11 cellular contexts compared by ENCODE assay signal in the genomic region with DNA sequence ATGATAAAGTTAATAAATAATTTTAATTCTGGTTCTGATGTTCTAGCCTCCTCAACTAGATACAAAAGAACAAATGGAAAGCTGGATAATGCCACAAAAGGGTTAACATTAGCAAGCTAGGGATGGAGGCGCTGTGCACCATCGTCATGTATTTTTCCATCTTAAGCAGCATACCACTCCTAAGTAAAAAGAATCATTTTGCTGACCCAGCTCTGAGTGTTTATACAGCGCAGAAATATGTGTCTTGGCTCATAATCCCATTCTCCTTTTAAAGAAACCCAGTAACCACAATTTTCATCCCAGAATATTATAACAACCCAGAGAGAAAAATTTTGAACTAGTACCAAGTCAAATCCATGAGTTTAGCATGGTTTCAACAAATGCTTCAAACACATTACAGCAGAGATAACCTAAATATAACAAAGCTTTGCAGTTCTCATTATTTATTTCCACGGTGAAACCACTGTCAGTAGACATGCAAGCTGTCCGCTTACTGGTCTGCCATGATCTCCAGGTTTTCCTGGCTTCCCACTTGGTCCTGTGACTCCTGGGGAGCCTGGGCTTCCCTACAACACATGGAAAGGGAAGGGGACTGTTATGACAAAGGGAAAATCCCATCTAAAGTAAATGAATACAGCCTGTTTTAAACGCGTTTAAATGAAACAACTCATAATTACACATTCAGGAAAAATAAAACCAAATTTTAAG.
A peak's percentile ranks its signal among the peaks of the same experiment; 100 is the strongest.
DNase-seq lines count a peak whose midpoint lies in the region; ATAC-seq and TF ChIP-seq lines count a peak whose summit lies in the region.
"Had no signal": no experiment of that assay in that cellular context is flagged by ENCODE, and none has a peak within 500 bp of the region (broad histone marks: within the 10 kb centered on the region; RNA-seq: fewer than 3 reads in every experiment).

No MANE protein-coding gene starts in this region.

- H2AFZ ChIP-seq in mesenchymal stem cell (ENCODE audit: low read depth, low read length): no peak overlapping the region

- H3K9me3 Mint-ChIP-seq in activated naive CD4-positive, alpha-beta T cell treated with anti-CD3 and anti-CD28 coated beads, Interleukin-2, amount 50 U/mL, for 72 hours: no peaks in the 10 kb centered on the region

- H3K27me3 ChIP-seq in mesenchymal stem cell (ENCODE audit: control insufficient read depth in 1 of 2, insufficient read depth in 1 of 2, low read length in 2 of 2): no peaks in the 10 kb centered on the region
- no peaks in the 10 kb centered on the region for H3K27me3 ChIP-seq in thoracic aorta (replicated peaks; ENCODE audit: insufficient read depth)
- no peaks in the 10 kb centered on the region for H3K27me3 ChIP-seq in Peyer's patch

- TF ChIP-seq POLR2A in Peyer's patch (IDR thresholded peaks at IDR 0.05): no peak

- no peak overlapping the region for H3K23ac ChIP-seq in mesenchymal stem cell (ENCODE audit: low read length in 2 of 2)

- ATAC-seq in thoracic aorta (ENCODE audit: insufficient number of reproducible peaks, low FRiP score, low read depth) (peak; percentile 72), HG03135 (IDR thresholded peaks at IDR 0.05; ENCODE audit: unreplicated experiment) (no peak)
- no peak for ATAC-seq in activated naive CD4-positive, alpha-beta T cell treated with anti-CD3 and anti-CD28 coated beads, Interleukin-2, amount 50 U/mL, for 72 hours
- ATAC-seq: activated CD4-positive, alpha-beta T cell treated with anti-CD3 and anti-CD28 coated beads for 36 hours had no signal

- peak; percentile 80 for DNase-seq in H4 (ENCODE audit: low spot score)
- DNase-seq in brain pericyte (ENCODE audit: low read depth, low spot score): peak; percentile 77
- DNase-seq in mesenchymal stem cell: peak; percentile 80
- no peak for DNase-seq in thoracic aorta (ENCODE audit: low spot score)
- no peak for DNase-seq in Peyer's patch
- DNase-seq in activated CD4-positive, alpha-beta T cell treated with anti-CD3 and anti-CD28 coated beads for 4 hours: no peak
- no peak for DNase-seq in activated naive CD4-positive, alpha-beta T cell treated with anti-CD3 and anti-CD28 coated beads, Interleukin-2, amount 50 U/mL, for 72 hours (ENCODE audit: low spot score in 2 of 2)
- DNase-seq: activated CD4-positive, alpha-beta T cell treated with anti-CD3 and anti-CD28 coated beads for 36 hours; NCI-H2029; retina had no signal

- no peak overlapping the region for H2BK12ac ChIP-seq in mesenchymal stem cell (ENCODE audit: low read length in 2 of 2)

- no peak overlapping the region for H3K27ac Mint-ChIP-seq in activated naive CD4-positive, alpha-beta T cell treated with anti-CD3 and anti-CD28 coated beads, Interleukin-2, amount 50 U/mL, for 72 hours
- H3K27ac Mint-ChIP-seq: activated CD4-positive, alpha-beta T cell treated with anti-CD3 and anti-CD28 coated beads for 36 hours had no signal

- H3K36me3 ChIP-seq in mesenchymal stem cell (ENCODE audit: control insufficient read depth in 1 of 2, insufficient read depth in 2 of 2, low read depth in 1 of 2, low read length in 2 of 2) (peaks cover 7 to 25% of the 10 kb centered on the region in 2 experiments), thoracic aorta (no peaks in the 10 kb centered on the region), Peyer's patch (no peaks in the 10 kb centered on the region)

- H3K79me1 ChIP-seq in mesenchymal stem cell (replicated peaks; ENCODE audit: low read length, poor library complexity, severe bottlenecking): peaks cover 4% of the 10 kb centered on the region

- WGBS in mesenchymal stem cell: 68% methylated on average over 7 of the region's 7 CpGs

- no peak overlapping the region for H2BK5ac ChIP-seq in mesenchymal stem cell (ENCODE audit: low read depth, low read length, poor library complexity, severe bottlenecking)

- no peaks in the 10 kb centered on the region for H3K36me3 Mint-ChIP-seq in activated naive CD4-positive, alpha-beta T cell treated with anti-CD3 and anti-CD28 coated beads, Interleukin-2, amount 50 U/mL, for 72 hours

- no peak overlapping the region for H2AK5ac ChIP-seq in mesenchymal stem cell (ENCODE audit: low read length, severe bottlenecking)

- no peaks in the 10 kb centered on the region for H3K9me3 ChIP-seq in mesenchymal stem cell (ENCODE audit: control insufficient read depth, low read length)
- H3K9me3 ChIP-seq in thoracic aorta: no peaks in the 10 kb centered on the region
- no peaks in the 10 kb centered on the region for H3K9me3 ChIP-seq in Peyer's patch

- no peak overlapping the region for H4K8ac ChIP-seq in mesenchymal stem cell (ENCODE audit: low read length)

- H2BK15ac ChIP-seq in mesenchymal stem cell (ENCODE audit: low read depth, poor library complexity, severe bottlenecking): no peak overlapping the region

- no peak overlapping the region for H3K14ac ChIP-seq in mesenchymal stem cell (ENCODE audit: low read length in 2 of 2)

- peak overlapping the region; percentile 27 for H2BK120ac ChIP-seq in mesenchymal stem cell (ENCODE audit: low read depth, low read length)

- H3K27ac ChIP-seq in mesenchymal stem cell (ENCODE audit: low read length, poor library complexity, severe bottlenecking): peak overlapping the region; percentile 62
- peak overlapping the region in 1 of 2 donors; percentile 38 for H3K27ac ChIP-seq in thoracic aorta
- peak overlapping the region in 2 of 4 donors; percentile 5 to 50 for H3K27ac ChIP-seq in Peyer's patch

- H3K4me3 ChIP-seq in mesenchymal stem cell (ENCODE audit: insufficient read depth in 1 of 2, low read depth in 1 of 2, low read length in 2 of 2): no peak overlapping the region
- peak overlapping the region; percentile 37 for H3K4me3 ChIP-seq in thoracic aorta
- H3K4me3 ChIP-seq in Peyer's patch: no peak overlapping the region

- no peak overlapping the region for H4K91ac ChIP-seq in mesenchymal stem cell (ENCODE audit: low read length)

- H3K4me2 ChIP-seq in mesenchymal stem cell (ENCODE audit: low read length, poor library complexity, severe bottlenecking): no peak overlapping the region

- no peak for TF ChIP-seq CTCF in thoracic aorta (IDR thresholded peaks at IDR 0.05)
- no peak for TF ChIP-seq CTCF in Peyer's patch (IDR thresholded peaks at IDR 0.05)

- H3K4ac ChIP-seq in mesenchymal stem cell (ENCODE audit: low read depth in 1 of 2, low read length in 2 of 2): no peak overlapping the region

- peak overlapping the region; percentile 73 for H3K9ac ChIP-seq in mesenchymal stem cell (ENCODE audit: low read length)

- H3K18ac ChIP-seq in mesenchymal stem cell (ENCODE audit: low read depth in 1 of 2, low read length in 2 of 2): peak overlapping the region in 1 of 2 experiments; percentile 44

- peaks cover 4% of the 10 kb centered on the region for H3K4me1 ChIP-seq in mesenchymal stem cell (ENCODE audit: control insufficient read depth, insufficient read depth, low read depth, low read length)
- peaks cover 5 to 16% of the 10 kb centered on the region in 2 donors for H3K4me1 ChIP-seq in thoracic aorta (ENCODE audit: control insufficient read depth in 1 of 2, low read depth in 2 of 2)
- peaks cover 0 to 5% (median 0%) of the 10 kb centered on the region in 4 donors for H3K4me1 ChIP-seq in Peyer's patch

Comparison
In these comparisons a context has a peak if more than half of its experiments do, and no peak if none do; other contexts are left out.
1. DNase-seq: peak in H4 (single experiment), brain pericyte (single experiment) and mesenchymal stem cell (single experiment); none in thoracic aorta (single experiment), Peyer's patch (0 of 3), activated CD4-positive, alpha-beta T cell treated with anti-CD3 and anti-CD28 coated beads for 4 hours (0 of 2) and activated naive CD4-positive, alpha-beta T cell treated with anti-CD3 and anti-CD28 coated beads, Interleukin-2, amount 50 U/mL, for 72 hours (0 of 2).